2 cellular contexts compared by ENCODE assay signal in the genomic region with DNA sequence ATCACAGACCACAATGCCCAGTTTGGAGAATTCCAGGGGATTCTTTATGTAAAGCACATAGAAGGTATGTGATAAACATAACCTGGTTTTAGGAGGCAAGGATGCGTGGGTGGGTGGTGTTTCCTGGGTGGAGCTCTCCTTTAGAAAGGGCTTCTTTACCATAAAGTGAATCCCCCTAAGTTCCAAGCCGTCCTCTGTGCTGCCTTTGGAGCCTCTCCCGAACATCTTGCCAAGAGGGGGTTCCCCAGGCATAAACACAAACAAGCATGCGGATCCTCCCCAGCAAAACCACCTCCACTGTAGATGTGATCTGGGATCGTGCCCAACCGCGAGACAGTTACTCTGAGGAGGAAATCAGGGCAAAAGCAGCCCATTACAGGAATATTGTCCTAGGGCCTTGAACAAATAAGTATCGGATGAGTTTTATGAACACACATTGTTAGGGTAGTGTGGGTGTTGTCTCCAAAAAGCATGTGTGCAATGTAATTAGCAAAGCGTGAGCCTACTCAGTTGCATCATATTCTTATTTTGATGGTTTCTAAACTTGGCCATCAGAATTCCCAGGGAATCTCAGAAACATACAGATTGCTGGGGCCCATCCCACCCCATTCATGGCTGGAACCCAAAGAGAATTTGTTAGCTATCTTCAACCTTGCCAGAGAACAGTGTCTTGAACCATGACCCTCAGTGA.
TF ChIP-seq lines count a peak whose summit lies in the region.

No MANE protein-coding gene starts in this region.

TF ChIP-seq in K562, 482 proteins besides CTCF, POLR2A, EP300 and RAD21:
- TF ChIP-seq PHF8 (IDR thresholded peaks at IDR 0.05; ENCODE audit: borderline replicate concordance, low read length) (no peak), EGR1 (conservative IDR thresholded peaks at IDR 0.05) (peak; percentile 56)

TF ChIP-seq in SK-N-SH, 30 proteins besides CTCF, POLR2A, EP300 and RAD21:
- TF ChIP-seq, protein P1, sequence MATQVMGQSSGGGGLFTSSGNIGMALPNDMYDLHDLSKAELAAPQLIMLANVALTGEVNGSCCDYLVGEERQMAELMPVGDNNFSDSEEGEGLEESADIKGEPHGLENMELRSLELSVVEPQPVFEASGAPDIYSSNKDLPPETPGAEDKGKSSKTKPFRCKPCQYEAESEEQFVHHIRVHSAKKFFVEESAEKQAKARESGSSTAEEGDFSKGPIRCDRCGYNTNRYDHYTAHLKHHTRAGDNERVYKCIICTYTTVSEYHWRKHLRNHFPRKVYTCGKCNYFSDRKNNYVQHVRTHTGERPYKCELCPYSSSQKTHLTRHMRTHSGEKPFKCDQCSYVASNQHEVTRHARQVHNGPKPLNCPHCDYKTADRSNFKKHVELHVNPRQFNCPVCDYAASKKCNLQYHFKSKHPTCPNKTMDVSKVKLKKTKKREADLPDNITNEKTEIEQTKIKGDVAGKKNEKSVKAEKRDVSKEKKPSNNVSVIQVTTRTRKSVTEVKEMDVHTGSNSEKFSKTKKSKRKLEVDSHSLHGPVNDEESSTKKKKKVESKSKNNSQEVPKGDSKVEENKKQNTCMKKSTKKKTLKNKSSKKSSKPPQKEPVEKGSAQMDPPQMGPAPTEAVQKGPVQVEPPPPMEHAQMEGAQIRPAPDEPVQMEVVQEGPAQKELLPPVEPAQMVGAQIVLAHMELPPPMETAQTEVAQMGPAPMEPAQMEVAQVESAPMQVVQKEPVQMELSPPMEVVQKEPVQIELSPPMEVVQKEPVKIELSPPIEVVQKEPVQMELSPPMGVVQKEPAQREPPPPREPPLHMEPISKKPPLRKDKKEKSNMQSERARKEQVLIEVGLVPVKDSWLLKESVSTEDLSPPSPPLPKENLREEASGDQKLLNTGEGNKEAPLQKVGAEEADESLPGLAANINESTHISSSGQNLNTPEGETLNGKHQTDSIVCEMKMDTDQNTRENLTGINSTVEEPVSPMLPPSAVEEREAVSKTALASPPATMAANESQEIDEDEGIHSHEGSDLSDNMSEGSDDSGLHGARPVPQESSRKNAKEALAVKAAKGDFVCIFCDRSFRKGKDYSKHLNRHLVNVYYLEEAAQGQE (IDR thresholded peaks at IDR 0.05; ENCODE audit: low read depth, low read length), result no peak
- TF ChIP-seq RCOR1 (IDR thresholded peaks at IDR 0.05; ENCODE audit: low read length) (no peak), TAF1 (IDR thresholded peaks at IDR 0.05; ENCODE audit: borderline replicate concordance, low read depth, low read length) (no peak), NFIC (IDR thresholded peaks at IDR 0.05; ENCODE audit: borderline replicate concordance) (no peak), RFX5 (IDR thresholded peaks at IDR 0.05; ENCODE audit: low read length) (no peak), RXRA (IDR thresholded peaks at IDR 0.05; ENCODE audit: borderline replicate concordance, low read depth) (no peak), MEF2A (IDR thresholded peaks at IDR 0.05; ENCODE audit: borderline replicate concordance, low read depth) (no peak)
- TF ChIP-seq, protein P2, sequence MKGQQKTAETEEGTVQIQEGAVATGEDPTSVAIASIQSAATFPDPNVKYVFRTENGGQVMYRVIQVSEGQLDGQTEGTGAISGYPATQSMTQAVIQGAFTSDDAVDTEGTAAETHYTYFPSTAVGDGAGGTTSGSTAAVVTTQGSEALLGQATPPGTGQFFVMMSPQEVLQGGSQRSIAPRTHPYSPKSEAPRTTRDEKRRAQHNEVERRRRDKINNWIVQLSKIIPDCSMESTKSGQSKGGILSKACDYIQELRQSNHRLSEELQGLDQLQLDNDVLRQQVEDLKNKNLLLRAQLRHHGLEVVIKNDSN (IDR thresholded peaks at IDR 0.05; ENCODE audit: borderline replicate concordance, low read depth), result no peak
- TF ChIP-seq, protein P3, sequence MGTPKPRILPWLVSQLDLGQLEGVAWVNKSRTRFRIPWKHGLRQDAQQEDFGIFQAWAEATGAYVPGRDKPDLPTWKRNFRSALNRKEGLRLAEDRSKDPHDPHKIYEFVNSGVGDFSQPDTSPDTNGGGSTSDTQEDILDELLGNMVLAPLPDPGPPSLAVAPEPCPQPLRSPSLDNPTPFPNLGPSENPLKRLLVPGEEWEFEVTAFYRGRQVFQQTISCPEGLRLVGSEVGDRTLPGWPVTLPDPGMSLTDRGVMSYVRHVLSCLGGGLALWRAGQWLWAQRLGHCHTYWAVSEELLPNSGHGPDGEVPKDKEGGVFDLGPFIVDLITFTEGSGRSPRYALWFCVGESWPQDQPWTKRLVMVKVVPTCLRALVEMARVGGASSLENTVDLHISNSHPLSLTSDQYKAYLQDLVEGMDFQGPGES (IDR thresholded peaks at IDR 0.05; ENCODE audit: low read depth, low read length), result no peak
